In the genomic region with DNA sequence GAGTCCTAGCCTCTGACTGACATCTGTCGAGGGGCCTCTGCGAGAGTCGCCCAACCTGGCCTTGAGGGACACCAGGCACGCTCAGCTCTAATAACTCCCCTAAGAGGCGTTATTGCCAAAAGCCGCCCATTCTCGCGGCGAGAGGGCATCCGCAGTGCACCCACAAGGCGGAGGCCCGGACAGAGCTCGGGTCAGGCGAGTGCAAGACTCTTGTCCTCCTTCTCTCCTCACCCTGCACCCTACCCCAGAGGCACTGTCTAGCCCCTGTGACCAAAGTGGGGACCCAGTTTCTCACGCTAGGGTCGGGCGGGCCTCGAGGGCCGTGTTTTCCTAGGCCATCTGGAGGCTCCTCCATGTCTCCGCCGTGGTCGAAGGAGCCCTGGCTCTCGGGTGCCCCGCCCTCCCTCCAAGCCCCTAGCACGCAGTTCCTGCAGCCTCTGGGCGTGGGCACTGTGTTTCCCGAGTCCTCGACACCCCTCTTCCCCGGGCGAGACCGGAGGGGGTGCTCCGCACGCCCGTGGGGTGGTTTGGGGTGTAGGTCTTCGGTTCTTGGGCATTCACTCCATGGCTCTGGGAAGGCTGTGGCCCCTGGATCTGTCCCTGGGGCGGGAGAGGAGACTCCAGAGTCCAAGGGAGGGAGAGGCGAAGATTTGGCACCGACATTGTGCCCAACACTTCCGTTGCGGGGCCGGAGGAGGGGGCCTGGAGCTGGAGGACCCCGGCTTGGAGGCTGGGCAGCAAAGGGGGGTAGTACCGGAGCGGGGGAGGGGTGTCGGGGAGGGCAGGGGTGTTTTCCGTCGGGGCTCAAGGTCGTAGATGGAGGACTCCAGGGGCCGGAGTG, we compare ENCODE assay signal across 10 cellular contexts. TPM values are rescaled to one million over a fixed set of nuclear protein-coding genes. Genes with fewer than 3 reads are reported as not detected.
DNase-seq lines count a peak whose midpoint lies in the region; ATAC-seq and TF ChIP-seq lines count a peak whose summit lies in the region.
"Had no signal": no experiment of that assay in that cellular context is flagged by ENCODE, and none has a peak within 500 bp of the region (broad histone marks: within the 10 kb centered on the region; RNA-seq: fewer than 3 reads in every experiment).

No MANE protein-coding gene starts in this region.

- TF ChIP-seq CTCF in brain (conservative IDR thresholded peaks at IDR 0.05) (no peak), neural cell (IDR thresholded peaks at IDR 0.05; ENCODE audit: poor library complexity, severe bottlenecking) (no peak)

- H3K36me3 ChIP-seq in HUES6 (ENCODE audit: control insufficient read depth, insufficient read depth, low read length), result no peaks in the 10 kb centered on the region
- H3K36me3 ChIP-seq in neural cell (ENCODE audit: insufficient read depth, low read length), result no peaks in the 10 kb centered on the region

- peak overlapping the region; percentile 45 for H3K4me2 ChIP-seq in neural cell (ENCODE audit: low read length)

- H3K9ac ChIP-seq in HUES6 (ENCODE audit: low read length) (no peak overlapping the region), neural cell (ENCODE audit: low read length) (peak overlapping the region; percentile 57)

- H3K9me2 ChIP-seq in neural cell (ENCODE audit: insufficient read depth, low read length), result no peaks in the 10 kb centered on the region

- peaks cover 0 to 5% (median 0%) of the 10 kb centered on the region in 5 experiments for H3K9me3 Mint-ChIP-seq in brain

- H3K27me3 ChIP-seq in HUES6 (ENCODE audit: control insufficient read depth, insufficient read depth, low read length) (peaks cover 77% of the 10 kb centered on the region), neural cell (ENCODE audit: insufficient read depth, low read depth, low read length) (peaks cover 48% of the 10 kb centered on the region)

- H3K27ac ChIP-seq in HUES6 (ENCODE audit: low read depth, low read length) (no peak overlapping the region), neural cell (ENCODE audit: low read length) (no peak overlapping the region)
- H3K27ac ChIP-seq: esophagus squamous epithelium had no signal

- H3K4me3 ChIP-seq in HUES6 (ENCODE audit: low read depth, low read length) (peak overlapping the region; percentile 71), neural cell (ENCODE audit: low read length) (peak overlapping the region; percentile 71)

- no peaks in the 10 kb centered on the region for H4K20me1 ChIP-seq in neural cell (ENCODE audit: insufficient read depth)

- H3K79me2 ChIP-seq in neural cell (replicated peaks; ENCODE audit: insufficient read depth, low read length), result no peaks in the 10 kb centered on the region

- no peak for ATAC-seq in HG03039 (IDR thresholded peaks at IDR 0.05; ENCODE audit: unreplicated experiment)

- no peak for TF ChIP-seq EP300 in neural cell (conservative IDR thresholded peaks at IDR 0.05; ENCODE audit: poor library complexity, severe bottlenecking)

- H3F3A ChIP-seq in neural cell (ENCODE audit: insufficient read depth, low read length, poor library complexity, severe bottlenecking), result no peaks in the 10 kb centered on the region

- no peak for TF ChIP-seq RAD21 in neural cell (conservative IDR thresholded peaks at IDR 0.05)

- H3K27me3 Mint-ChIP-seq in brain, result peaks cover 67% of the 10 kb centered on the region

- no peaks in the 10 kb centered on the region for H3K9me3 ChIP-seq in HUES6 (ENCODE audit: control insufficient read depth, insufficient read depth, low read depth, low read length)
- no peaks in the 10 kb centered on the region for H3K9me3 ChIP-seq in neural cell (ENCODE audit: low read length)
- H3K9me3 ChIP-seq: esophagus squamous epithelium had no signal

- H2AFZ ChIP-seq in neural cell (ENCODE audit: low read depth, low read length), result no peak overlapping the region

- H3K36me3 Mint-ChIP-seq in brain, result no peaks in the 10 kb centered on the region

- H3K27ac Mint-ChIP-seq in brain, result no peak overlapping the region

- DNase-seq in DMS79 (lab: John Stamatoyannopoulos, UW) (peak; percentile 12), kidney tubule cell (ENCODE audit: low spot score) (no peak)
- DNase-seq in activated effector memory CD4-positive, alpha-beta T cell treated with Interleukin-2 at 50 U/mL for 16 hours, result no peak
- DNase-seq: esophagus squamous epithelium, KBM-7, RPMI8226 had no signal

- peak overlapping the region; percentile 77 to 83 (median 80) for H3K4me3 Mint-ChIP-seq in brain

- peaks cover 37% of the 10 kb centered on the region for H3K4me1 ChIP-seq in HUES6 (ENCODE audit: control insufficient read depth, insufficient read depth, low read length)

- H3K4me1 Mint-ChIP-seq in brain, result peaks cover 35% of the 10 kb centered on the region

TF ChIP-seq in neural cell, 6 proteins besides CTCF, POLR2A, EP300 and RAD21:
- no peak for TF ChIP-seq SMC3 (conservative IDR thresholded peaks at IDR 0.05; ENCODE audit: poor library complexity)
- TF ChIP-seq TAF1 (IDR thresholded peaks at IDR 0.05; ENCODE audit: low read depth), result peak; percentile 7

RNA-seq across cellular contexts. Expression of gene CHRM4, which starts 1.0 kb away (rescaled TPM):
- polyA plus RNA-seq in brain (ENCODE audit: insufficient read depth, low read depth, low replicate concordance), result 17.8 TPM
- 8.2 and 11.6 TPM in 2 replicates for polyA plus RNA-seq in neural cell
- 18.4 and 24.1 TPM in 2 replicates for polyA minus RNA-seq in neural cell

RNA-seq across cellular contexts. Expression of gene MDK, which starts 9.1 kb away (rescaled TPM):
- polyA plus RNA-seq in brain (ENCODE audit: insufficient read depth, low read depth, low replicate concordance) (391 TPM), neural cell (90.3 and 120 TPM in 2 replicates)
- 34.3 and 38.1 TPM in 2 replicates for polyA minus RNA-seq in neural cell

RNA-seq across cellular contexts. Expression of gene DGKZ, which starts 43.3 kb away (rescaled TPM):
- polyA plus RNA-seq in brain (ENCODE audit: insufficient read depth, low read depth, low replicate concordance) (98.9 TPM), neural cell (55.7 and 91.0 TPM in 2 replicates)
- polyA minus RNA-seq in neural cell, result 62.5 and 66.7 TPM in 2 replicates
